ENCODE assay signal across 9 cellular contexts in the genomic region with DNA sequence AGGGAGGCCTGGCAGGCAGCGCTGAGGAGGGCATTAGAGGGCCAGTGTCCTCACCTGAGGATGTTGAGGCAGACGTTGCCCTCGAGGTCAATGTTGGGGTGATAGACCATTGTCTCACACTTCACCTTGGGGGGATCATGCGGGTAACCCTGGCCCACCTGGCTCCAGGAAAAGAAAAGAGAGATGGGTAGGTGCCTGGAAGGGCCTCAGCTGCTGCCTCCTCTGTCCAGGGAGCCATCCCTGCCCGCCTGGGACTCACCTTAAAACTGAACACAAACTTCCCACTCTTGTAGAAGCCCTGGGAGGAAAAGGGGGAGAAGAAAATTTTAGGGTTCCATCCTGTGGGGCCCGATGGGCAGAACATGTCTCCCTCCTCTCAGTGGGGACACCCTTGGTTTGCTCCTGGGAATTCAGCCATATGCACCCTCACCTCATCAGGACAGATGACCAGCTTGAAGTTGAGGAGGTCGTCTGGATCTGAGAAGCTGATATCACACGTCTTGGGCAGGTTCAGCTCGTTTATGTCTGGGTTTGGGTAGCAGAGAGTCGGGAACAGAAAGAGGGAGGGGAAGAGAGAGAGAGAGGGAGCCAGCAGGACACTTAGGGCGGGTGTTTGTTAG. TPM values are rescaled to one million over a fixed set of nuclear protein-coding genes. Genes with fewer than 3 reads are reported as not detected.
A peak's percentile ranks its signal among the peaks of the same experiment; 100 is the strongest.
DNase-seq lines count a peak whose midpoint lies in the region; ATAC-seq and TF ChIP-seq lines count a peak whose summit lies in the region.
"Had no signal": no experiment of that assay in that cellular context is flagged by ENCODE, and none has a peak within 500 bp of the region (broad histone marks: within the 10 kb centered on the region; RNA-seq: fewer than 3 reads in every experiment).

No MANE protein-coding gene starts in this region.

- ATAC-seq in DND-41 (ENCODE audit: insufficient read depth, low read depth) (no peak), GM21390 (IDR thresholded peaks at IDR 0.05; ENCODE audit: unreplicated experiment) (no peak)
- ATAC-seq in activated CD4-positive, CD25-positive, alpha-beta regulatory T cell treated with anti-CD3 and anti-CD28 coated beads, Interleukin-2, amount 50 U/mL, for 24 hours: no peak

- peak overlapping the region; percentile 63 for H3K27ac ChIP-seq in DND-41 (ENCODE audit: low read length)
- H3K27ac ChIP-seq in RWPE1: peak overlapping the region; percentile 100

- CTCF ChIA-PET in RWPE1 (lab: Yijun Ruan, JAX): no interaction called here

- DNase-seq in DND-41 (no peak), RWPE1 (ENCODE audit: low spot score) (no peak), epithelial cell of esophagus (ENCODE audit: low read depth) (no peak), posterior vena cava (ENCODE audit: low spot score) (peak; percentile 62), NCI-H1105 (lab: John Stamatoyannopoulos, UW) (no peak), 8988T (no peak)
- DNase-seq: NCI-H510A had no signal

- TF ChIP-seq CTCF in DND-41 (IDR thresholded peaks at IDR 0.05; ENCODE audit: borderline replicate concordance, extremely low read depth, low read length, poor library complexity, severe bottlenecking): no peak
- TF ChIP-seq CTCF in RWPE1 (conservative IDR thresholded peaks at IDR 0.05; ENCODE audit: low read depth): no peak
- no peak for TF ChIP-seq CTCF in epithelial cell of esophagus (IDR thresholded peaks at IDR 0.05; ENCODE audit: insufficient read depth, low read depth, low read length, missing control alignments)

- no peaks in the 10 kb centered on the region for H3K9me3 ChIP-seq in DND-41 (ENCODE audit: insufficient read depth, low read length, severe bottlenecking)

- H3K4me2 ChIP-seq in DND-41 (ENCODE audit: insufficient read depth, low read length): peak overlapping the region; percentile 73

- H3K9ac ChIP-seq in DND-41 (ENCODE audit: low read depth, low read length): peak overlapping the region; percentile 96

- H4K20me1 ChIP-seq in DND-41 (ENCODE audit: insufficient read depth, low read length): peaks cover 39% of the 10 kb centered on the region

- no peaks in the 10 kb centered on the region for H3K27me3 ChIP-seq in DND-41 (ENCODE audit: insufficient read depth, low read length, poor library complexity)

- intact Hi-C loops in posterior vena cava (cut with DNase I): no loop called here

- no peak overlapping the region for H2AFZ ChIP-seq in DND-41 (ENCODE audit: low read depth, low read length)

- peaks cover 70% of the 10 kb centered on the region for H3K4me1 ChIP-seq in DND-41 (ENCODE audit: insufficient read depth, low read length)

- peaks cover 85% of the 10 kb centered on the region for H3K79me2 ChIP-seq in DND-41 (ENCODE audit: insufficient read depth, low read length)

- POLR2A ChIA-PET in RWPE1 (lab: Yijun Ruan, JAX; ENCODE audit: low non-redundant PET): interaction anchor here (1.2 kb wide), 1 partner anchor 13 kb away, joined by 3 read pairs; no protein-coding TSS in a partner anchor

- H3K4me3 ChIP-seq in DND-41 (ENCODE audit: low read depth in 1 of 2, low read length in 2 of 2): peak overlapping the region in 1 of 2 experiments; percentile 81; a peak in 3 of 4 replicates
- peak overlapping the region; percentile 90 for H3K4me3 ChIP-seq in epithelial cell of esophagus (ENCODE audit: low read length)

- peaks cover 36% of the 10 kb centered on the region for H3K36me3 ChIP-seq in DND-41 (ENCODE audit: insufficient read depth, low read length)

RNA-seq across cellular contexts. Expression of a gene that starts 1.7 kb away (rescaled TPM):
- total RNA-seq in posterior vena cava: 10 to 100 TPM; 53.3 to 60.0 TPM

RNA-seq across cellular contexts. Expression of a gene that starts 1.8 kb away (rescaled TPM):
- total RNA-seq in posterior vena cava: 100 to 1,000 TPM in 1 of 2 donors, 10 to 100 TPM in 1; 96.9 to 103 TPM

RNA-seq across cellular contexts. Expression of a gene that starts 12.9 kb away (rescaled TPM):
- 100 to 1,000 TPM; 159 to 168 TPM for total RNA-seq in posterior vena cava

RNA-seq across cellular contexts. Expression of a gene that starts 16.4 kb away (rescaled TPM):
- total RNA-seq in posterior vena cava: 10 to 100 TPM; 10.0 to 14.0 TPM

RNA-seq across cellular contexts. Expression of a gene that starts 37.1 kb away (rescaled TPM):
- 10 to 100 TPM; 11.8 to 12.1 TPM for total RNA-seq in posterior vena cava
